In the genomic region with DNA sequence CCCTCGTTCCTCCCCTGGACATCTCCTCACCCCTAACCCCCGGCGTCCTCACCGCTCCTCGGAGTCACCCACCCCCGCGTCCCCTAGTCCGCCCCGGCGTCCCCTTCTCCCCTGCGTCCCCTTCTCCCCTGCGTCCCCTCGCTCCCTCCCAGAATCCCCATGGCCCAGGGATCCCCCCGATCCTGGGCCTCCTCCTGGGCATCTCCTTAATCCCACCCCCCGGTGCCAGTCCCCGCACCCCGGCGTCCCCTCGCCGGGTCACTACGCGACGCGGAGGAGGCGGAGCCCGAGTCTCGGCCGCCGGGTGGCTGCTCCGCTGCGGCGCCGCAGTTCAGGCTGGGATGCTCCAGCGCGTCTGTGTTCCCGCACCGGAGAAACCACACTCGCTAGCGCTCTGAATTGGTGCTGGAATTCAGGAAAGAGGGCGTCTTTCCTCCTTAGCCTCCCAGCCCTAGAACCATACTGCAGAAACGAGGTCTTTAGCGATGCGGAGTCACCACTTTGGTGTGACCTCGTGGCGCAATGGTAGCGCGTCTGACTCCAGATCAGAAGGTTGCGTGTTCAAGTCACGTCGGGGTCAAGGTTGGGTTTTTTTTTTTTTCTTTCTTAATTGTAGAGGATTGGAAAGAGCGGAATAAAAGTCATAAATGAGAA, we compare ENCODE assay signal across 8 cellular contexts. TPM values are rescaled to one million over a fixed set of nuclear protein-coding genes. Genes with fewer than 3 reads are reported as not detected.
DNase-seq lines count a peak whose midpoint lies in the region; ATAC-seq and TF ChIP-seq lines count a peak whose summit lies in the region.

No MANE protein-coding gene starts in this region.

- H4K20me1 ChIP-seq in HCT116 (ENCODE audit: insufficient read depth), result no peaks in the 10 kb centered on the region

- peak overlapping the region; percentile 71 for H3K27ac ChIP-seq in HCT116 (ENCODE audit: low read depth, low read length)

- peak overlapping the region; percentile 25 for H2AFZ ChIP-seq in HCT116 (ENCODE audit: low read depth, low read length, poor library complexity, severe bottlenecking)

- H3K9me2 ChIP-seq in HCT116 (ENCODE audit: insufficient read depth), result no peaks in the 10 kb centered on the region

- no peak for TF ChIP-seq POLR2A in HCT116 (IDR thresholded peaks at IDR 0.05; ENCODE audit: borderline replicate concordance, extremely low read depth, insufficient read depth, insufficient read length)

- peaks cover 7% of the 10 kb centered on the region for H3K27me3 Mint-ChIP-seq in type B pancreatic cell

- RAD21 ChIA-PET in HCT116 (lab: Charles Lee; ENCODE audit: low non-redundant PET in 1 of 2, low total read pairs in 2 of 2, uncharacterized antibody in 2 of 2, unreplicated experiment in 2 of 2), result no interaction called here

- no peaks in the 10 kb centered on the region for H3K36me3 ChIP-seq in HCT116 (ENCODE audit: control insufficient read depth in 1 of 2, insufficient read depth in 2 of 2, low read length in 2 of 2)

- no peaks in the 10 kb centered on the region for H3K79me2 ChIP-seq in HCT116 (ENCODE audit: insufficient read depth, low read length)

- peak overlapping the region; percentile 98 for H3K4me3 Mint-ChIP-seq in type B pancreatic cell

- H3K9me3 ChIP-seq in HCT116 (ENCODE audit: control insufficient read depth in 1 of 2, insufficient read depth in 1 of 2, low read depth in 1 of 2, low read length in 2 of 2), result no peaks in the 10 kb centered on the region

- peaks cover 6 to 15% of the 10 kb centered on the region in 2 experiments; a peak in 3 of 4 replicates for H3K4me1 ChIP-seq in HCT116 (ENCODE audit: control insufficient read depth in 1 of 2, insufficient read depth in 2 of 2, low read length in 2 of 2)

- POLR2A ChIA-PET in HCT116 (lab: Charles Lee), result no interaction called here

- BruUV-seq in HCT116 (replicated peaks; lab: Mats Ljungman, UMichigan), result no TSS peak

- peak overlapping the region; percentile 55 to 67 for H3K4me3 ChIP-seq in HCT116 (replicated peaks in 1 of 2; ENCODE audit: low read depth in 1 of 2, low read length in 2 of 2)

- H3K27ac Mint-ChIP-seq in type B pancreatic cell, result peak overlapping the region; percentile 98

- TF ChIP-seq RAD21 in HCT116 (IDR thresholded peaks at IDR 0.05; ENCODE audit: low read depth), result no peak

- peak overlapping the region; percentile 65 for H3K9ac ChIP-seq in HCT116 (ENCODE audit: low read length)

- H3K9me3 Mint-ChIP-seq in type B pancreatic cell, result peaks cover 4% of the 10 kb centered on the region

- peaks cover 4% of the 10 kb centered on the region for H3K36me3 Mint-ChIP-seq in type B pancreatic cell

- no peaks in the 10 kb centered on the region for H3K27me3 ChIP-seq in HCT116 (ENCODE audit: insufficient read depth, low read length)

- peaks cover 4% of the 10 kb centered on the region for H3K4me1 Mint-ChIP-seq in type B pancreatic cell (ENCODE audit: unreplicated experiment)

- TF ChIP-seq CTCF in HCT116 (IDR thresholded peaks at IDR 0.05 in 2 of 3, conservative IDR thresholded peaks at IDR 0.05 in 1 of 3; ENCODE audit: borderline replicate concordance in 1 of 3, insufficient read depth in 1 of 3, low read depth in 2 of 3, low read length in 2 of 3), result no peak
- no peak for TF ChIP-seq CTCF in type B pancreatic cell (conservative IDR thresholded peaks at IDR 0.05)

- ATAC-seq in HCT116, result peak; percentile 87
- peak; percentile 92 to 94 for ATAC-seq in left cardiac atrium

- CTCF ChIA-PET in HCT116 (lab: Charles Lee), result no interaction called here

- peak overlapping the region; percentile 90 for H3K4me2 ChIP-seq in HCT116 (ENCODE audit: low read length)

- intact Hi-C loops in HCT116 (cut with micrococcal nuclease) (loop anchor here (2.0 to 5.0 kb wide), 4 partner anchors 39 to 245 kb away; a partner anchor contains a TSS), left cardiac atrium (cut with DNase I) (no loop called here)

- DNase-seq in EH (ENCODE audit: low read depth) (peak; percentile 94), HCT116 (ENCODE audit: low read depth, low spot score) (peak; percentile 69), NCI-H1092 treated with DMSO at 0.1 percent for 48 hours (lab: John Stamatoyannopoulos, UW) (peak; percentile 72), T-helper 1 cell (peak; percentile 53 to 82 (median 69)), amniotic epithelial cell (ENCODE audit: low read depth) (peak; percentile 89), left cardiac atrium (peak; percentile 86), pons (ENCODE audit: low spot score) (peak; percentile 95), type B pancreatic cell (ENCODE audit: extremely low spot score, unreplicated experiment) (peak; percentile 97)

TF ChIP-seq in HCT116, 20 proteins besides CTCF, POLR2A, EP300 and RAD21:
- TF ChIP-seq, protein P1, sequence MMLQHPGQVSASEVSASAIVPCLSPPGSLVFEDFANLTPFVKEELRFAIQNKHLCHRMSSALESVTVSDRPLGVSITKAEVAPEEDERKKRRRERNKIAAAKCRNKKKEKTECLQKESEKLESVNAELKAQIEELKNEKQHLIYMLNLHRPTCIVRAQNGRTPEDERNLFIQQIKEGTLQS (IDR thresholded peaks at IDR 0.05), result peak; percentile 98
- no peak for TF ChIP-seq EZH2phosphoT487 (IDR thresholded peaks at IDR 0.05; ENCODE audit: borderline replicate concordance)
- no peak for TF ChIP-seq EGR1 (IDR thresholded peaks at IDR 0.05; ENCODE audit: low read depth)
- peak; percentile 64 for TF ChIP-seq YY1 (IDR thresholded peaks at IDR 0.05; ENCODE audit: extremely low read depth, insufficient replicate concordance, low read depth, low read length)
- TF ChIP-seq CEBPB (IDR thresholded peaks at IDR 0.05; ENCODE audit: low read depth), result no peak; the same call in none of the 2 replicates
- TF ChIP-seq FOSL1 (IDR thresholded peaks at IDR 0.05; ENCODE audit: low read depth), result no peak
- no peak for TF ChIP-seq ZFX (IDR thresholded peaks at IDR 0.05)
- TF ChIP-seq CBX3 (IDR thresholded peaks at IDR 0.05; ENCODE audit: low read depth), result peak; percentile 75; the same call in 1 of the 2 replicates
- no peak for TF ChIP-seq EZH2 (IDR thresholded peaks at IDR 0.05)
- TF ChIP-seq JUND (IDR thresholded peaks at IDR 0.05), result no peak
- TF ChIP-seq POLR2AphosphoS5 (IDR thresholded peaks at IDR 0.05; ENCODE audit: low read depth, low read length), result no peak
- no peak for TF ChIP-seq ZNF274 (IDR thresholded peaks at IDR 0.05; ENCODE audit: low read depth, low read length)
- TF ChIP-seq, protein P2, sequence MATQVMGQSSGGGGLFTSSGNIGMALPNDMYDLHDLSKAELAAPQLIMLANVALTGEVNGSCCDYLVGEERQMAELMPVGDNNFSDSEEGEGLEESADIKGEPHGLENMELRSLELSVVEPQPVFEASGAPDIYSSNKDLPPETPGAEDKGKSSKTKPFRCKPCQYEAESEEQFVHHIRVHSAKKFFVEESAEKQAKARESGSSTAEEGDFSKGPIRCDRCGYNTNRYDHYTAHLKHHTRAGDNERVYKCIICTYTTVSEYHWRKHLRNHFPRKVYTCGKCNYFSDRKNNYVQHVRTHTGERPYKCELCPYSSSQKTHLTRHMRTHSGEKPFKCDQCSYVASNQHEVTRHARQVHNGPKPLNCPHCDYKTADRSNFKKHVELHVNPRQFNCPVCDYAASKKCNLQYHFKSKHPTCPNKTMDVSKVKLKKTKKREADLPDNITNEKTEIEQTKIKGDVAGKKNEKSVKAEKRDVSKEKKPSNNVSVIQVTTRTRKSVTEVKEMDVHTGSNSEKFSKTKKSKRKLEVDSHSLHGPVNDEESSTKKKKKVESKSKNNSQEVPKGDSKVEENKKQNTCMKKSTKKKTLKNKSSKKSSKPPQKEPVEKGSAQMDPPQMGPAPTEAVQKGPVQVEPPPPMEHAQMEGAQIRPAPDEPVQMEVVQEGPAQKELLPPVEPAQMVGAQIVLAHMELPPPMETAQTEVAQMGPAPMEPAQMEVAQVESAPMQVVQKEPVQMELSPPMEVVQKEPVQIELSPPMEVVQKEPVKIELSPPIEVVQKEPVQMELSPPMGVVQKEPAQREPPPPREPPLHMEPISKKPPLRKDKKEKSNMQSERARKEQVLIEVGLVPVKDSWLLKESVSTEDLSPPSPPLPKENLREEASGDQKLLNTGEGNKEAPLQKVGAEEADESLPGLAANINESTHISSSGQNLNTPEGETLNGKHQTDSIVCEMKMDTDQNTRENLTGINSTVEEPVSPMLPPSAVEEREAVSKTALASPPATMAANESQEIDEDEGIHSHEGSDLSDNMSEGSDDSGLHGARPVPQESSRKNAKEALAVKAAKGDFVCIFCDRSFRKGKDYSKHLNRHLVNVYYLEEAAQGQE (IDR thresholded peaks at IDR 0.05; ENCODE audit: low read depth), result no peak
- no peak for TF ChIP-seq SP1 (IDR thresholded peaks at IDR 0.05; ENCODE audit: low read depth)
- no peak for TF ChIP-seq SRF (IDR thresholded peaks at IDR 0.05; ENCODE audit: low read depth)
- no peak for TF ChIP-seq ELF1 (IDR thresholded peaks at IDR 0.05; ENCODE audit: borderline replicate concordance, low read depth)
- TF ChIP-seq, protein P3, sequence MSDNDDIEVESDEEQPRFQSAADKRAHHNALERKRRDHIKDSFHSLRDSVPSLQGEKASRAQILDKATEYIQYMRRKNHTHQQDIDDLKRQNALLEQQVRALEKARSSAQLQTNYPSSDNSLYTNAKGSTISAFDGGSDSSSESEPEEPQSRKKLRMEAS (IDR thresholded peaks at IDR 0.05), result peak; percentile 91
- TF ChIP-seq, protein P4, sequence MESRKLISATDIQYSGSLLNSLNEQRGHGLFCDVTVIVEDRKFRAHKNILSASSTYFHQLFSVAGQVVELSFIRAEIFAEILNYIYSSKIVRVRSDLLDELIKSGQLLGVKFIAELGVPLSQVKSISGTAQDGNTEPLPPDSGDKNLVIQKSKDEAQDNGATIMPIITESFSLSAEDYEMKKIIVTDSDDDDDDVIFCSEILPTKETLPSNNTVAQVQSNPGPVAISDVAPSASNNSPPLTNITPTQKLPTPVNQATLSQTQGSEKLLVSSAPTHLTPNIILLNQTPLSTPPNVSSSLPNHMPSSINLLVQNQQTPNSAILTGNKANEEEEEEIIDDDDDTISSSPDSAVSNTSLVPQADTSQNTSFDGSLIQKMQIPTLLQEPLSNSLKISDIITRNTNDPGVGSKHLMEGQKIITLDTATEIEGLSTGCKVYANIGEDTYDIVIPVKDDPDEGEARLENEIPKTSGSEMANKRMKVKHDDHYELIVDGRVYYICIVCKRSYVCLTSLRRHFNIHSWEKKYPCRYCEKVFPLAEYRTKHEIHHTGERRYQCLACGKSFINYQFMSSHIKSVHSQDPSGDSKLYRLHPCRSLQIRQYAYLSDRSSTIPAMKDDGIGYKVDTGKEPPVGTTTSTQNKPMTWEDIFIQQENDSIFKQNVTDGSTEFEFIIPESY (IDR thresholded peaks at IDR 0.05; ENCODE audit: extremely low read depth, insufficient replicate concordance, low read length), result no peak
- TF ChIP-seq TCF7L2 (IDR thresholded peaks at IDR 0.05; ENCODE audit: borderline replicate concordance, extremely low read depth, insufficient read depth, insufficient read length), result peak; percentile 63
- no peak for TF ChIP-seq SIN3A (IDR thresholded peaks at IDR 0.05; ENCODE audit: low read depth)

RNA-seq across cellular contexts. Expression of a gene that starts 25.9 kb away (rescaled TPM):
- 0.17 TPM for total RNA-seq in HCT116 (2021; ENCODE audit: unreplicated experiment)
- 0.13 and 0.86 TPM in 2 replicates for polyA plus RNA-seq in HCT116 (2012)
- 1 to 10 TPM; 1.4 to 1.7 TPM for total RNA-seq in left cardiac atrium
- 1.2 and 5.9 TPM in 2 replicates for total RNA-seq in type B pancreatic cell (ENCODE audit: low replicate concordance)

Comparison
In these comparisons a context has a peak if more than half of its experiments do, and no peak if none do; other contexts are left out.
1. Peak in every context shown above with its lines: DNase-seq, ATAC-seq, H3K4me3 ChIP-seq and H3K27ac ChIP-seq.